8 cellular contexts compared by ENCODE assay signal in genomic region chr15:78540135-78540954, GRCh38. TPM values are rescaled to one million over a fixed set of nuclear protein-coding genes. Genes with fewer than 3 reads are reported as not detected.
DNase-seq lines count a peak whose midpoint lies in the region; ATAC-seq and TF ChIP-seq lines count a peak whose summit lies in the region.

PSMA4 (plus strand) TSS chr15:78540444; CDS start chr15:78541928, 1,484 bp downstream.

- ATAC-seq in HG02642 (IDR thresholded peaks at IDR 0.05; ENCODE audit: poor library complexity, unreplicated experiment) (peak; percentile 88), upper lobe of left lung (ENCODE audit: low FRiP score in 2 of 2) (peak; percentile 90 to 97)

- H3K9ac ChIP-seq in adipocyte (ENCODE audit: low read length), result peak within 1 kb of the TSS; percentile 99

- TF ChIP-seq POLR2A in upper lobe of left lung (IDR thresholded peaks at IDR 0.05), result peak in 3 of 4 donors; percentile 63 to 89 (median 71)

- intact Hi-C loops in cardiac septum (cut with DNase I), result no loop called here
- intact Hi-C loops in posterior vena cava (cut with DNase I), result no loop called here

- WGBS in upper lobe of left lung, 2 donors, result 1% methylated on average over 21 to 26 of the region's 62 CpGs

- H3K4me1 ChIP-seq in adipocyte (ENCODE audit: control insufficient read depth, insufficient read depth, low read length) (peaks cover 30% of the 10 kb centered on the region), upper lobe of left lung (peaks cover 18 to 38% (median 24%) of the 10 kb centered on the region in 4 donors)

- TF ChIP-seq CTCF in GM12865 (IDR thresholded peaks at IDR 0.05; ENCODE audit: insufficient read depth, low read depth, low read length, missing control alignments) (no peak), upper lobe of left lung (IDR thresholded peaks at IDR 0.05) (peak in 3 of 6 experiments; percentile 10 to 32 (median 25))

- peak in 1 of 4 donors; percentile 43 for TF ChIP-seq EP300 in upper lobe of left lung (IDR thresholded peaks at IDR 0.05)

- H3K27me3 ChIP-seq in adipocyte (replicated peaks; ENCODE audit: control insufficient read depth, insufficient read depth, low read length) (no peaks in the 10 kb centered on the region), upper lobe of left lung (no peaks in the 10 kb centered on the region)

- no peaks in the 10 kb centered on the region for H3K9me3 ChIP-seq in adipocyte (ENCODE audit: control insufficient read depth, low read length)
- H3K9me3 ChIP-seq in upper lobe of left lung, result no peaks in the 10 kb centered on the region

- H3K36me3 ChIP-seq in adipocyte (ENCODE audit: control insufficient read depth, insufficient read depth, low read length, severe bottlenecking) (peaks cover 34% of the 10 kb centered on the region), upper lobe of left lung (peaks cover 9 to 28% (median 18%) of the 10 kb centered on the region in 4 donors)

- DNase-seq in GM12865 (ENCODE audit: low read depth) (peak; percentile 95), NCI-H128 (lab: John Stamatoyannopoulos, UW; ENCODE audit: unreplicated experiment) (peak; percentile 64), T follicular helper cell (ENCODE audit: low read depth) (peak; percentile 90), adipocyte (ENCODE audit: low read depth) (peak; percentile 94), cardiac septum (ENCODE audit: low spot score) (peak; percentile 98), posterior vena cava (ENCODE audit: low spot score) (peak; percentile 98), upper lobe of left lung (peak; percentile 92 to 98)

- peak within 1 kb of the TSS; percentile 93 to 98 (median 96) for H3K27ac ChIP-seq in upper lobe of left lung

- H3K4me3 ChIP-seq in GM12865 (ENCODE audit: low read depth, low read length) (peak within 1 kb of the TSS; percentile 94), adipocyte (ENCODE audit: low read length) (peak within 1 kb of the TSS; percentile 96), upper lobe of left lung (peak within 1 kb of the TSS; percentile 66 to 86 (median 76))

RNA-seq across cellular contexts. Expression of gene PSMA4, which starts in this region (rescaled TPM):
- 105 TPM for total RNA-seq in cardiac septum
- 100 to 1,000 TPM; 120 to 144 TPM for total RNA-seq in posterior vena cava
- total RNA-seq in upper lobe of left lung, result 100 to 1,000 TPM in 4 of 6 donors, 10 to 100 TPM in 2; 48.2 to 176 (median 120) TPM

Comparison
In these comparisons a context has a peak if more than half of its experiments do, and no peak if none do; other contexts are left out.
1. Peak in every context shown above with its lines: DNase-seq, ATAC-seq, H3K4me3 ChIP-seq and H3K27ac ChIP-seq.